17 cellular contexts compared by ENCODE assay signal in genomic region chr19:50494186-50495019, GRCh38. TPM values are rescaled to one million over a fixed set of nuclear protein-coding genes. Genes with fewer than 3 reads are reported as not detected.
DNase-seq lines count a peak whose midpoint lies in the region; ATAC-seq, FAIRE-seq and TF ChIP-seq lines count a peak whose summit lies in the region.
"Had no signal": no experiment of that assay in that cellular context is flagged by ENCODE, and none has a peak within 500 bp of the region (broad histone marks: within the 10 kb centered on the region; RNA-seq: fewer than 3 reads in every experiment).

No MANE protein-coding gene starts in this region.

- 78% methylated on average over 5 of the region's 7 CpGs; no CpG with 5 or more reads in 1 of the 2 experiments for WGBS in H1 (ENCODE audit: extremely low coverage in 1 of 2, insufficient coverage in 1 of 2, insufficient read length in 1 of 2, insufficient replicate concordance in 2 of 2, low coverage in 1 of 2, low lambda C conversion rate in 2 of 2, missing lambda C conversion rate in 1 of 2), 2 experiments

- TF ChIP-seq EP300 in H1 (IDR thresholded peaks at IDR 0.05; ENCODE audit: borderline replicate concordance in 1 of 2, low read depth in 2 of 2, low read length in 2 of 2), result no peak

- no peak overlapping the region for H2BK15ac ChIP-seq in H1 (ENCODE audit: low read length)

- POLR2A ChIA-PET in HEK293 (lab: Yijun Ruan, JAX), result interaction anchor here (0.7 kb wide), 1 partner anchor 72 kb away, joined by 3 read pairs; no protein-coding TSS in a partner anchor
- POLR2A ChIA-PET in H1 (lab: Charles Lee; ENCODE audit: partially characterized antibody), result no interaction called here

- no peak overlapping the region for H3K4me3 Mint-ChIP-seq in CD4-positive, CD25-positive, alpha-beta regulatory T cell

- peaks cover 5% of the 10 kb centered on the region for H3K36me3 Mint-ChIP-seq in CD4-positive, CD25-positive, alpha-beta regulatory T cell

- H3K4me2 ChIP-seq in H1 (ENCODE audit: insufficient read depth in 1 of 2, low read depth in 2 of 2, low read length in 2 of 2), result no peak overlapping the region
- H3K4me2 ChIP-seq: SK-N-SH had no signal

- CTCF ChIA-PET in HEK293 (lab: Yijun Ruan, JAX), result interaction anchor here (0.9 to 1.0 kb wide), 2 partner anchors 126 to 284 kb away, joined by 3 read pairs; no protein-coding TSS in a partner anchor
- CTCF ChIA-PET in H1 (lab: Charles Lee; ENCODE audit: partially characterized antibody), result interaction anchor here (1.2 to 1.4 kb wide), 2 partner anchors 61 to 62 kb away, joined by 3 to 4 read pairs; no protein-coding TSS in a partner anchor

- no peak overlapping the region for H3K4ac ChIP-seq in H1 (replicated peaks; ENCODE audit: insufficient read length, low read depth, low read length)

- no peak for TF ChIP-seq CTCF in HEK293 (tag by site-specific recombination; IDR thresholded peaks at IDR 0.05)
- no peak for TF ChIP-seq CTCF in H1 (IDR thresholded peaks at IDR 0.05; ENCODE audit: control extremely low read depth in 1 of 3, insufficient read depth in 1 of 3, low read depth in 1 of 3, low read length in 3 of 3)
- no peak for TF ChIP-seq CTCF in gastrocnemius medialis (IDR thresholded peaks at IDR 0.05 in 4 of 5, conservative IDR thresholded peaks at IDR 0.05 in 1 of 5)
- TF ChIP-seq CTCF in vagina (IDR thresholded peaks at IDR 0.05), result no peak

- H3K56ac ChIP-seq in H1 (replicated peaks; ENCODE audit: insufficient read length, low read depth, low read length), result no peak overlapping the region

- no peak overlapping the region for H3K23ac ChIP-seq in H1 (ENCODE audit: insufficient read length)

- H3K23me2 ChIP-seq in H1 (ENCODE audit: low read depth, low read length), result peaks cover 4% of the 10 kb centered on the region; the same call in 1 of the 2 replicates

- no peak for TF ChIP-seq POLR2A in H1 (IDR thresholded peaks at IDR 0.05; ENCODE audit: control extremely low read depth in 1 of 2, low read depth in 2 of 2, low read length in 2 of 2)
- no peak for TF ChIP-seq POLR2A in gastrocnemius medialis (IDR thresholded peaks at IDR 0.05)
- TF ChIP-seq POLR2A in vagina (IDR thresholded peaks at IDR 0.05), result no peak

- H2BK20ac ChIP-seq in H1 (ENCODE audit: low read length), result no peak overlapping the region

- H3K27ac ChIP-seq in CD4-positive, CD25-positive, alpha-beta regulatory T cell (ENCODE audit: insufficient read depth, low read length, poor library complexity, severe bottlenecking), result no peak overlapping the region
- no peak overlapping the region for H3K27ac ChIP-seq in HEK293 (ENCODE audit: extremely low read depth, low read depth, low read length)
- no peak overlapping the region for H3K27ac ChIP-seq in H1 (ENCODE audit: low read depth, low read length)
- peak overlapping the region in 3 of 4 donors; percentile 97 to 100 (median 97) for H3K27ac ChIP-seq in gastrocnemius medialis
- no peak overlapping the region for H3K27ac ChIP-seq in vagina

- no peaks in the 10 kb centered on the region for H3K79me1 ChIP-seq in H1 (ENCODE audit: low read depth, low read length)

- H4K5ac ChIP-seq in H1 (ENCODE audit: insufficient read length, low read depth, low read length), result no peak overlapping the region

- H2AK5ac ChIP-seq in H1 (ENCODE audit: low read depth, low read length), result no peak overlapping the region

- no peak overlapping the region for H2BK5ac ChIP-seq in H1 (ENCODE audit: low read depth, low read length)

- no peak for ATAC-seq in CD4-positive, CD25-positive, alpha-beta regulatory T cell (ENCODE audit: low read depth in 2 of 2)
- ATAC-seq in gastrocnemius medialis (no peak), HG02970 (IDR thresholded peaks at IDR 0.05; ENCODE audit: low FRiP score, unreplicated experiment) (no peak)
- ATAC-seq: Panc1 had no signal

- peaks cover 0 to 25% (median 8%) of the 10 kb centered on the region in 4 donors for H3K4me1 Mint-ChIP-seq in CD4-positive, CD25-positive, alpha-beta regulatory T cell

- no peak overlapping the region; the same call in 1 of the 2 replicates for H4K8ac ChIP-seq in H1 (ENCODE audit: extremely low read depth, insufficient read depth, low read length)

- no peak for FAIRE-seq in H1 (lab: Jason Lieb, UNC)

- no peak overlapping the region for H3K18ac ChIP-seq in H1 (ENCODE audit: extremely low read depth, low read length)

- in situ Hi-C loops in gastrocnemius medialis (cut with MboI; ENCODE audit: low sequenced_read_pairs in 4 of 4), result no loop called here

- no peak overlapping the region for H2BK120ac ChIP-seq in H1 (replicated peaks; ENCODE audit: low read depth, low read length)

- DNase-seq in CD4-positive, CD25-positive, alpha-beta regulatory T cell, result no peak
- DNase-seq in H1 (ENCODE audit: low read depth in 1 of 2, low spot score in 2 of 2) (no peak), gastrocnemius medialis (no peak), vagina (ENCODE audit: extremely low spot score in 2 of 2) (no peak)
- DNase-seq in activated CD4-positive, alpha-beta T cell treated with anti-CD3 and anti-CD28 coated beads, Interleukin-2, amount 50 U/mL, for 1 hour, result no peak
- DNase-seq: Calu3; CD4-positive, alpha-beta memory T cell; KG1; NCI-H1436; NCI-H2081; NCI-H510A treated with DMSO at 0.1 percent for 48 hours; SHP77; SK-N-SH had no signal

- no peaks in the 10 kb centered on the region for H3K27me3 Mint-ChIP-seq in CD4-positive, CD25-positive, alpha-beta regulatory T cell
- H3K27me3 Mint-ChIP-seq: CD4-positive, alpha-beta memory T cell had no signal

- H2AFZ ChIP-seq in H1 (ENCODE audit: low read length), result no peak overlapping the region

- H3K27ac Mint-ChIP-seq in CD4-positive, CD25-positive, alpha-beta regulatory T cell, result peak overlapping the region; percentile 35 to 96 (median 51)

- no peaks in the 10 kb centered on the region for H3K9me3 ChIP-seq in CD4-positive, CD25-positive, alpha-beta regulatory T cell (ENCODE audit: control insufficient read depth in 2 of 2, low read length in 2 of 2)
- H3K9me3 ChIP-seq in HEK293 (ENCODE audit: control insufficient read depth, insufficient read depth, low read depth, low read length), result no peaks in the 10 kb centered on the region
- no peaks in the 10 kb centered on the region for H3K9me3 ChIP-seq in H1 (ENCODE audit: insufficient read depth in 2 of 2, low read depth in 1 of 2, low read length in 1 of 2)
- no peaks in the 10 kb centered on the region for H3K9me3 ChIP-seq in gastrocnemius medialis
- H3K9me3 ChIP-seq in vagina, result no peaks in the 10 kb centered on the region
- H3K9me3 ChIP-seq: HAP-1, SK-N-SH had no signal

- TF ChIP-seq RAD21 in H1 (IDR thresholded peaks at IDR 0.05 in 1 of 2, conservative IDR thresholded peaks at IDR 0.05 in 1 of 2; ENCODE audit: low read depth in 2 of 2, low read length in 2 of 2), result no peak

- peaks cover 0 to 2% (median 0%) of the 10 kb centered on the region in 7 donors for H3K9me3 Mint-ChIP-seq in CD4-positive, CD25-positive, alpha-beta regulatory T cell
- H3K9me3 Mint-ChIP-seq: CD4-positive, alpha-beta memory T cell had no signal

- no peaks in the 10 kb centered on the region for H3K36me3 ChIP-seq in CD4-positive, CD25-positive, alpha-beta regulatory T cell (ENCODE audit: control insufficient read depth, insufficient read depth, low read length)
- H3K36me3 ChIP-seq in HEK293 (ENCODE audit: control insufficient read depth in 2 of 2, insufficient read depth in 1 of 2, low read length in 2 of 2), result peaks cover 0 to 3% of the 10 kb centered on the region in 2 experiments; a peak in 1 of 3 replicates
- no peaks in the 10 kb centered on the region for H3K36me3 ChIP-seq in H1 (ENCODE audit: control insufficient read depth in 2 of 4, insufficient read depth in 4 of 4, low read length in 3 of 4)
- no peaks in the 10 kb centered on the region for H3K36me3 ChIP-seq in gastrocnemius medialis
- H3K36me3 ChIP-seq in vagina, result no peaks in the 10 kb centered on the region
- H3K36me3 ChIP-seq: HAP-1 had no signal

- no peak overlapping the region for H4K91ac ChIP-seq in H1 (replicated peaks; ENCODE audit: insufficient read length, low read length)

- 0 out of 2 replicates have a peak overlapping the region, but pooled peaks have one; percentile 5 for H2BK12ac ChIP-seq in H1 (ENCODE audit: low read depth, low read length)

- intact Hi-C loops in gastrocnemius medialis (cut with DNase I; ENCODE audit: low total_unique reads) (loop anchor here (5.0 kb wide), 1 partner anchor 617 kb away; the partner anchor contains the start of genes AKT1S1 and TBC1D17), vagina (cut with DNase I) (no loop called here)

- no peak overlapping the region; a peak in 1 of 7 replicates for H3K9ac ChIP-seq in H1 (replicated peaks in 1 of 4; ENCODE audit: extremely low read depth in 1 of 4, low read depth in 3 of 4, low read length in 3 of 4)
- H3K9ac ChIP-seq: SK-N-SH had no signal

- H3K14ac ChIP-seq in H1 (ENCODE audit: insufficient read length), result no peak overlapping the region

- no peaks in the 10 kb centered on the region for H3K27me3 ChIP-seq in CD4-positive, CD25-positive, alpha-beta regulatory T cell (ENCODE audit: control insufficient read depth, insufficient read depth, low read length)
- H3K27me3 ChIP-seq in H1 (replicated peaks in 1 of 4; ENCODE audit: control insufficient read depth in 3 of 4, extremely low read depth in 1 of 4, insufficient read depth in 3 of 4, low read length in 3 of 4) (peaks cover 10 to 74% (median 61%) of the 10 kb centered on the region in 4 experiments), gastrocnemius medialis (no peaks in the 10 kb centered on the region), vagina (no peaks in the 10 kb centered on the region)

- H3K4me1 ChIP-seq in CD4-positive, CD25-positive, alpha-beta regulatory T cell (ENCODE audit: control insufficient read depth, insufficient read depth, low read length, poor library complexity, severe bottlenecking), result peaks cover 14% of the 10 kb centered on the region
- no peaks in the 10 kb centered on the region for H3K4me1 ChIP-seq in HEK293 (ENCODE audit: control insufficient read depth, insufficient read depth, low read length)
- peaks cover 0 to 15% (median 7%) of the 10 kb centered on the region in 4 experiments; a peak in 5 of 7 replicates for H3K4me1 ChIP-seq in H1 (replicated peaks in 1 of 4; ENCODE audit: control insufficient read depth in 3 of 4, insufficient read depth in 4 of 4, low read length in 3 of 4)
- peaks cover 10 to 11% of the 10 kb centered on the region in 2 donors for H3K4me1 ChIP-seq in gastrocnemius medialis
- H3K4me1 ChIP-seq in vagina, result no peaks in the 10 kb centered on the region
- H3K4me1 ChIP-seq: HAP-1 had no signal

- no peaks in the 10 kb centered on the region for H4K20me1 ChIP-seq in H1 (replicated peaks in 1 of 2; ENCODE audit: control insufficient read depth in 1 of 2, insufficient read depth in 2 of 2, low read length in 2 of 2)

- H3K79me2 ChIP-seq in H1 (ENCODE audit: control insufficient read depth in 1 of 2, insufficient read depth in 2 of 2, low read length in 2 of 2), result no peaks in the 10 kb centered on the region

- H3K4me3 ChIP-seq in CD4-positive, CD25-positive, alpha-beta regulatory T cell (ENCODE audit: low read depth, low read length), result no peak overlapping the region
- H3K4me3 ChIP-seq in HEK293 (ENCODE audit: low read depth, low read length) (no peak overlapping the region), H1 (ENCODE audit: extremely low read depth in 1 of 4, insufficient read depth in 2 of 4, low read depth in 3 of 4, low read length in 4 of 4) (no peak overlapping the region), gastrocnemius medialis (no peak overlapping the region), vagina (no peak overlapping the region)
- H3K4me3 ChIP-seq: HAP-1 had no signal

RNA-seq across cellular contexts. Expression of gene JOSD2, which starts 16.6 kb away (rescaled TPM):
- 18.5 TPM for total RNA-seq in CD4-positive, CD25-positive, alpha-beta regulatory T cell
- 10 to 100 TPM; 16.6 to 37.7 (median 28.4) TPM for polyA plus RNA-seq in CD4-positive, CD25-positive, alpha-beta regulatory T cell
- 1.9 and 3.6 TPM in 2 replicates for total RNA-seq in H1 (2021; fragmentation: NEBNext Ultra II Directional; extraction: Animal tissue kit (Norgen Biotek cat#: 25700))
- polyA plus RNA-seq in H1 (2011; rRNA removed), result 5.6 and 6.6 TPM in 2 replicates
- polyA plus RNA-seq in H1 (2011; cell fraction: cytosol; rRNA removed), result 5.1 TPM
- polyA plus RNA-seq in H1 (2011; cell fraction: nucleus; rRNA removed), result 3.1 TPM
- polyA plus RNA-seq in H1 (2012, experiment 1 of 2), result 3.2 to 5.8 TPM (median 4.1 TPM) in 4 replicates
- 6.1 TPM for polyA plus RNA-seq in H1 (2012, experiment 2 of 2)
- 1.4 TPM for polyA plus RNA-seq in H1 (2013, experiment 1 of 2)
- polyA plus RNA-seq in H1 (2013, experiment 2 of 2), result 2.0 TPM
- polyA minus RNA-seq in H1 (2011; rRNA and poly(A)+ RNA removed), result 0.22 and 0.24 TPM in 2 replicates
- 3.0 TPM for polyA minus RNA-seq in H1 (2011; cell fraction: cytosol; rRNA and poly(A)+ RNA removed)
- polyA minus RNA-seq in H1 (2011; cell fraction: nucleus; rRNA and poly(A)+ RNA removed), result 3.1 TPM
- total RNA-seq in gastrocnemius medialis, result 10 to 100 TPM; 22.1 to 36.9 (median 27.8) TPM
- 60.9 TPM for total RNA-seq in vagina

RNA-seq across cellular contexts. Expression of gene GARIN5A, which starts 17.8 kb away (rescaled TPM):
- 0.64 TPM for total RNA-seq in CD4-positive, CD25-positive, alpha-beta regulatory T cell
- polyA plus RNA-seq in CD4-positive, CD25-positive, alpha-beta regulatory T cell, result under 1 TPM in 2 of 4 donors, not detected in 2; 0.39 to 0.83 TPM
- 8.1 and 9.1 TPM in 2 replicates for total RNA-seq in H1 (2021; fragmentation: NEBNext Ultra II Directional; extraction: Animal tissue kit (Norgen Biotek cat#: 25700))
- 18.5 and 31.5 TPM in 2 replicates for polyA plus RNA-seq in H1 (2011; rRNA removed)
- 17.2 TPM for polyA plus RNA-seq in H1 (2011; cell fraction: cytosol; rRNA removed)
- 18.7 TPM for polyA plus RNA-seq in H1 (2011; cell fraction: nucleus; rRNA removed)
- 6.0 to 10.7 TPM (median 8.0 TPM) in 4 replicates for polyA plus RNA-seq in H1 (2012, experiment 1 of 2)
- 10.8 TPM for polyA plus RNA-seq in H1 (2012, experiment 2 of 2)
- 10.7 TPM for polyA plus RNA-seq in H1 (2013, experiment 1 of 2)
- polyA plus RNA-seq in H1 (2013, experiment 2 of 2), result 10.1 TPM
- 1.7 and 2.5 TPM in 2 replicates for polyA minus RNA-seq in H1 (2011; rRNA and poly(A)+ RNA removed)
- 5.8 TPM for polyA minus RNA-seq in H1 (2011; cell fraction: cytosol; rRNA and poly(A)+ RNA removed)
- 4.2 TPM for polyA minus RNA-seq in H1 (2011; cell fraction: nucleus; rRNA and poly(A)+ RNA removed)
- 10 to 100 TPM in 1 of 4 donors, 1 to 10 TPM in 2, not detected in 1; 1.2 to 11.0 (median 1.9) TPM for total RNA-seq in gastrocnemius medialis
- not detected for total RNA-seq in vagina

RNA-seq across cellular contexts. Expression of gene EMC10, which starts 18.1 kb away (rescaled TPM):
- 83.7 TPM for total RNA-seq in CD4-positive, CD25-positive, alpha-beta regulatory T cell
- polyA plus RNA-seq in CD4-positive, CD25-positive, alpha-beta regulatory T cell, result 10 to 100 TPM in 1 of 4 donors, 1 to 10 TPM in 3; 8.0 to 12.7 (median 9.3) TPM
- 103 and 105 TPM in 2 replicates for total RNA-seq in H1 (2021; fragmentation: NEBNext Ultra II Directional; extraction: Animal tissue kit (Norgen Biotek cat#: 25700))
- 77.6 and 107 TPM in 2 replicates for polyA plus RNA-seq in H1 (2011; rRNA removed)
- polyA plus RNA-seq in H1 (2011; cell fraction: cytosol; rRNA removed), result 75.9 TPM
- 70.6 TPM for polyA plus RNA-seq in H1 (2011; cell fraction: nucleus; rRNA removed)
- polyA plus RNA-seq in H1 (2012, experiment 1 of 2), result 56.1 to 88.6 TPM (median 80.3 TPM) in 4 replicates
- polyA plus RNA-seq in H1 (2012, experiment 2 of 2), result 93.7 TPM
- polyA plus RNA-seq in H1 (2013, experiment 1 of 2), result 103 TPM
- polyA plus RNA-seq in H1 (2013, experiment 2 of 2), result 124 TPM
- polyA minus RNA-seq in H1 (2011; rRNA and poly(A)+ RNA removed), result 12.5 and 15.9 TPM in 2 replicates
- 45.6 TPM for polyA minus RNA-seq in H1 (2011; cell fraction: cytosol; rRNA and poly(A)+ RNA removed)
- polyA minus RNA-seq in H1 (2011; cell fraction: nucleus; rRNA and poly(A)+ RNA removed), result 21.1 TPM
- total RNA-seq in gastrocnemius medialis (10 to 100 TPM; 29.2 to 67.4 (median 45.4) TPM), vagina (33.1 TPM)

RNA-seq across cellular contexts. Expression of gene ASPDH, which starts 19.3 kb away (rescaled TPM):
- total RNA-seq in CD4-positive, CD25-positive, alpha-beta regulatory T cell, result not detected
- polyA plus RNA-seq in CD4-positive, CD25-positive, alpha-beta regulatory T cell, result not detected
- total RNA-seq in H1 (2021; fragmentation: NEBNext Ultra II Directional; extraction: Animal tissue kit (Norgen Biotek cat#: 25700)), result not detected in 2 replicates
- not detected in 2 replicates for polyA plus RNA-seq in H1 (2011; rRNA removed)
- polyA plus RNA-seq in H1 (2011; cell fraction: cytosol; rRNA removed), result 0.21 TPM
- not detected for polyA plus RNA-seq in H1 (2011; cell fraction: nucleus; rRNA removed)
- polyA plus RNA-seq in H1 (2012, experiment 1 of 2), result 0.34 TPM in 1 of 4 replicates, not detected in the others
- polyA plus RNA-seq in H1 (2012, experiment 2 of 2), result not detected
- polyA plus RNA-seq in H1 (2013, experiment 1 of 2), result not detected
- polyA plus RNA-seq in H1 (2013, experiment 2 of 2), result not detected
- polyA minus RNA-seq in H1 (2011; rRNA and poly(A)+ RNA removed), result not detected in 2 replicates
- polyA minus RNA-seq in H1 (2011; cell fraction: cytosol; rRNA and poly(A)+ RNA removed), result not detected
- not detected for polyA minus RNA-seq in H1 (2011; cell fraction: nucleus; rRNA and poly(A)+ RNA removed)
- total RNA-seq in gastrocnemius medialis, result not detected
- not detected for total RNA-seq in vagina
- total RNA-seq: Calu3; CD4-positive, alpha-beta memory T cell had no signal
- polyA plus RNA-seq: CD4-positive, alpha-beta memory T cell had no signal

Comparison
In these comparisons a context has a peak if more than half of its experiments do, and no peak if none do; other contexts are left out.
1. H3K27ac ChIP-seq: peak in gastrocnemius medialis (3 of 4); none in CD4-positive, CD25-positive, alpha-beta regulatory T cell (single experiment), HEK293 (single experiment), H1 (single experiment) and vagina (single experiment).